In genomic region chr5:96817496-96817895, GRCh38 we compare ENCODE assay signal across 13 cellular contexts. TPM values are rescaled to one million over a fixed set of nuclear protein-coding genes. Genes with fewer than 3 reads are reported as not detected.
DNase-seq lines count a peak whose midpoint lies in the region; ATAC-seq and TF ChIP-seq lines count a peak whose summit lies in the region.
"Had no signal": no experiment of that assay in that cellular context is flagged by ENCODE, and none has a peak within 500 bp of the region (broad histone marks: within the 10 kb centered on the region; RNA-seq: fewer than 3 reads in every experiment).

No MANE protein-coding gene starts in this region.

- peak overlapping the region; percentile 91 for H3K27ac Mint-ChIP-seq in activated naive CD4-positive, alpha-beta T cell treated with anti-CD3 and anti-CD28 coated beads for 36 hours
- H3K27ac Mint-ChIP-seq in stimulated activated naive CD8-positive, alpha-beta T cell treated with anti-CD3 and anti-CD28 coated beads, Interleukin-15, amount 100 ng/mL, for 72 hours = no peak overlapping the region

- no peak for DNase-seq in activated naive CD4-positive, alpha-beta T cell treated with anti-CD3 and anti-CD28 coated beads for 36 hours
- DNase-seq in activated naive CD4-positive, alpha-beta T cell treated with anti-CD3 and anti-CD28 coated beads, Interleukin-2, amount 50 U/mL, for 16 hours = no peak
- DNase-seq in cerebellar nuclear complex (lab: John Stamatoyannopoulos, UW) (peak; percentile 69 to 95), SKM-1 (lab: John Stamatoyannopoulos, UW; ENCODE audit: unreplicated experiment) (no peak)
- DNase-seq in stimulated activated naive CD8-positive, alpha-beta T cell treated with anti-CD3 and anti-CD28 coated beads, Interleukin-15, amount 100 ng/mL, for 72 hours = no peak
- DNase-seq: effector CD4-positive, alpha-beta T cell; kidney; NCI-H187; SW 1271 had no signal

- peak overlapping the region; percentile 82 for H3K27ac ChIP-seq in OCI-LY1 (ENCODE audit: low read depth, low read length, poor library complexity, severe bottlenecking)
- H3K27ac ChIP-seq: ascending aorta had no signal

- H3K9me3 ChIP-seq in OCI-LY1 (ENCODE audit: low read length) = no peaks in the 10 kb centered on the region
- H3K9me3 ChIP-seq: ascending aorta had no signal

- H3K4me2 ChIP-seq in OCI-LY1 (ENCODE audit: low read length) = peak overlapping the region; percentile 70; the same call in 1 of the 2 replicates

- no peaks in the 10 kb centered on the region for H3K9me2 ChIP-seq in OCI-LY1 (ENCODE audit: low read depth, low read length)

- intact Hi-C loops in activated naive CD4-positive, alpha-beta T cell treated with anti-CD3 and anti-CD28 coated beads for 36 hours (cut with micrococcal nuclease) = loop anchor here (2.0 to 5.0 kb wide), 5 partner anchors 115 to 1955 kb away; partner anchors contain the start of genes RGMB and RIOK2

- H3K36me3 Mint-ChIP-seq in activated naive CD4-positive, alpha-beta T cell treated with anti-CD3 and anti-CD28 coated beads for 36 hours (ENCODE audit: low read depth) = no peaks in the 10 kb centered on the region

- no peaks in the 10 kb centered on the region for H3K36me3 ChIP-seq in OCI-LY1 (ENCODE audit: insufficient read depth, low read length)
- H3K36me3 ChIP-seq: ascending aorta had no signal

- no peaks in the 10 kb centered on the region for H3K79me2 ChIP-seq in OCI-LY1 (ENCODE audit: insufficient read depth, low read length)

- H3F3A ChIP-seq in OCI-LY1 (ENCODE audit: insufficient read depth, low read length) = no peaks in the 10 kb centered on the region

- CTCF ChIA-PET in activated naive CD4-positive, alpha-beta T cell treated with anti-CD3 and anti-CD28 coated beads for 36 hours (lab: Charles Lee) = interaction anchor here (0.7 to 2.6 kb wide), 3 partner anchors 9 to 52 kb away, joined by 3 to 8 read pairs (median 8); partner anchors contain the start of gene ERAP1

- TF ChIP-seq CTCF in OCI-LY1 (IDR thresholded peaks at IDR 0.05; ENCODE audit: low read length) = no peak

- H3K27me3 ChIP-seq in OCI-LY1 (ENCODE audit: insufficient read depth, low read length) = no peaks in the 10 kb centered on the region
- H3K27me3 ChIP-seq: ascending aorta had no signal

- peak overlapping the region; percentile 71 for H3K4me3 Mint-ChIP-seq in activated naive CD4-positive, alpha-beta T cell treated with anti-CD3 and anti-CD28 coated beads for 36 hours
- peak overlapping the region; percentile 81 to 87 for H3K4me3 Mint-ChIP-seq in stimulated activated naive CD8-positive, alpha-beta T cell treated with anti-CD3 and anti-CD28 coated beads, Interleukin-15, amount 100 ng/mL, for 72 hours

- no peaks in the 10 kb centered on the region for H4K20me1 ChIP-seq in OCI-LY1 (ENCODE audit: insufficient read depth, low read length)

- peaks cover 77% of the 10 kb centered on the region for H3K4me1 Mint-ChIP-seq in activated naive CD4-positive, alpha-beta T cell treated with anti-CD3 and anti-CD28 coated beads for 36 hours (ENCODE audit: low read depth)
- peaks cover 76% of the 10 kb centered on the region for H3K4me1 Mint-ChIP-seq in stimulated activated naive CD8-positive, alpha-beta T cell treated with anti-CD3 and anti-CD28 coated beads, Interleukin-15, amount 100 ng/mL, for 72 hours

- ATAC-seq in stimulated activated naive CD8-positive, alpha-beta T cell treated with anti-CD3 and anti-CD28 coated beads, Interleukin-15, amount 100 ng/mL, for 72 hours = no peak
- ATAC-seq in GM19395 (IDR thresholded peaks at IDR 0.05; ENCODE audit: unreplicated experiment) = no peak
- ATAC-seq in GM18868 (IDR thresholded peaks at IDR 0.05; ENCODE audit: unreplicated experiment) = no peak

- H2AFZ ChIP-seq in OCI-LY1 (ENCODE audit: low read length) = no peak overlapping the region

- H3K4me3 ChIP-seq in OCI-LY1 (ENCODE audit: low read depth, low read length, poor library complexity, severe bottlenecking) = no peak overlapping the region
- H3K4me3 ChIP-seq: ascending aorta had no signal

- no peaks in the 10 kb centered on the region for H3K9me3 Mint-ChIP-seq in activated naive CD4-positive, alpha-beta T cell treated with anti-CD3 and anti-CD28 coated beads for 36 hours
- no peaks in the 10 kb centered on the region for H3K9me3 Mint-ChIP-seq in stimulated activated naive CD8-positive, alpha-beta T cell treated with anti-CD3 and anti-CD28 coated beads, Interleukin-15, amount 100 ng/mL, for 72 hours

- H3K27me3 Mint-ChIP-seq in activated naive CD4-positive, alpha-beta T cell treated with anti-CD3 and anti-CD28 coated beads for 36 hours (ENCODE audit: low read depth) = no peaks in the 10 kb centered on the region
- H3K27me3 Mint-ChIP-seq in stimulated activated naive CD8-positive, alpha-beta T cell treated with anti-CD3 and anti-CD28 coated beads, Interleukin-15, amount 100 ng/mL, for 72 hours = no peaks in the 10 kb centered on the region

- no peak overlapping the region for H3K9ac ChIP-seq in OCI-LY1 (ENCODE audit: low read length)

- H3K4me1 ChIP-seq in OCI-LY1 (ENCODE audit: insufficient read depth, low read length, severe bottlenecking) = peaks cover 24% of the 10 kb centered on the region
- H3K4me1 ChIP-seq: ascending aorta had no signal

RNA-seq across cellular contexts. Expression of gene ERAP1, which starts 9.8 kb away (rescaled TPM):
- 100 to 1,000 TPM; 119 to 126 TPM for total RNA-seq in activated naive CD4-positive, alpha-beta T cell treated with anti-CD3 and anti-CD28 coated beads for 36 hours

RNA-seq across cellular contexts. Expression of gene ERAP2, which starts 58.8 kb away (rescaled TPM):
- total RNA-seq in activated naive CD4-positive, alpha-beta T cell treated with anti-CD3 and anti-CD28 coated beads for 36 hours = 100 to 1,000 TPM; 108 to 111 TPM

Comparison
In these comparisons a context has a peak if more than half of its experiments do, and no peak if none do; other contexts are left out.
1. DNase-seq: peak in cerebellar nuclear complex (2 of 2); none in activated naive CD4-positive, alpha-beta T cell treated with anti-CD3 and anti-CD28 coated beads for 36 hours (single experiment), activated naive CD4-positive, alpha-beta T cell treated with anti-CD3 and anti-CD28 coated beads, Interleukin-2, amount 50 U/mL, for 16 hours (single experiment), stimulated activated naive CD8-positive, alpha-beta T cell treated with anti-CD3 and anti-CD28 coated beads, Interleukin-15, amount 100 ng/mL, for 72 hours (0 of 2) and SKM-1 (single experiment).